In the genomic region with DNA sequence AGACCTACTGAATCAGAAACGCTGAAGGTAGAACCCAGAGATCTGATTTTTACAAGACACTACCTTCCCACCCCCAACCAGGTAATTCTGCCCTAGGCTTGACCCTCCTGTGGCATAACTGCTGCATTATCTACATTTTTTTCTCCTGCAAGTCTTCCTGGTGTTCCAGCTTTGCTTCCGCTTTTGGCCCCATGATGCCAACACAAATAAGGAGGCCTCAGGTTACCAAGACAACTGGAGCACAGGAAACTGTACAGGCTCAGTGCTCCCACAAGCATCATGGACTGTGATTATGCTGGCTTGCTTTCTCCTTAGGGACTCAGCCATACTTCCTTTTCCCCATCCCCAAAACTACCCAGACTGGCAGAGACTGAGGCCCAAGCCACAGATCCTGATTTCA, we compare ENCODE assay signal across 13 cellular contexts. TPM values are rescaled to one million over a fixed set of nuclear protein-coding genes. Genes with fewer than 3 reads are reported as not detected.
DNase-seq lines count a peak whose midpoint lies in the region; ATAC-seq, FAIRE-seq and TF ChIP-seq lines count a peak whose summit lies in the region.
"Had no signal": no experiment of that assay in that cellular context is flagged by ENCODE, and none has a peak within 500 bp of the region (broad histone marks: within the 10 kb centered on the region; RNA-seq: fewer than 3 reads in every experiment).

No MANE protein-coding gene starts in this region.

- H3K4me3 Mint-ChIP-seq in endothelial cell (ENCODE audit: unreplicated experiment), result peak overlapping the region; percentile 54
- no peak overlapping the region for H3K4me3 Mint-ChIP-seq in osteocyte (ENCODE audit: unreplicated experiment)
- H3K4me3 Mint-ChIP-seq: nephron progenitor cell; stimulated activated effector memory CD8-positive, alpha-beta T cell treated with anti-CD3 and anti-CD28 coated beads, Interleukin-12 subunit alpha, Interleukin-12 subunit beta, amount 100 ng/mL, for 72 hours; T-helper 1 cell treated with Interleukin-12 subunit alpha and Interleukin-12 subunit beta and Interleukin-4 antibody, amounts not matched to agents 30 μg/mL and 1 μg/mL, for 36 hours had no signal

- DNase-seq in GDM1 (lab: John Stamatoyannopoulos, UW) (peak; percentile 24), NCI-H226 (peak; percentile 61), endothelial cell (ENCODE audit: low spot score) (peak; percentile 28), osteocyte (ENCODE audit: extremely low spot score, unreplicated experiment) (no peak), urothelium cell line (ENCODE audit: low spot score) (no peak)
- DNase-seq: adrenal gland; NCI-H1048; nephron progenitor cell; NK-92 treated with Interleukin-12 subunit alpha and Interleukin-12 subunit beta, amount 100 ng/mL, for 24 hours had no signal

- no peak for FAIRE-seq in urothelium cell line (lab: Jason Lieb, UNC)

- H3K27me3 Mint-ChIP-seq in endothelial cell (ENCODE audit: unreplicated experiment), result peaks cover 19% of the 10 kb centered on the region
- no peaks in the 10 kb centered on the region for H3K27me3 Mint-ChIP-seq in osteocyte (ENCODE audit: unreplicated experiment)

- H3K9me3 Mint-ChIP-seq in endothelial cell (ENCODE audit: unreplicated experiment) (no peaks in the 10 kb centered on the region), osteocyte (ENCODE audit: unreplicated experiment) (no peaks in the 10 kb centered on the region)
- H3K9me3 Mint-ChIP-seq: nephron progenitor cell; stimulated activated effector memory CD8-positive, alpha-beta T cell treated with anti-CD3 and anti-CD28 coated beads, Interleukin-12 subunit alpha, Interleukin-12 subunit beta, amount 100 ng/mL, for 72 hours; T-helper 1 cell treated with Interleukin-12 subunit alpha and Interleukin-12 subunit beta and Interleukin-4 antibody, amounts not matched to agents 30 μg/mL and 1 μg/mL, for 36 hours had no signal

- H3K27ac Mint-ChIP-seq in endothelial cell (ENCODE audit: unreplicated experiment) (peak overlapping the region; percentile 91), osteocyte (ENCODE audit: unreplicated experiment) (peak overlapping the region; percentile 76)
- H3K27ac Mint-ChIP-seq: nephron progenitor cell; stimulated activated effector memory CD8-positive, alpha-beta T cell treated with anti-CD3 and anti-CD28 coated beads, Interleukin-12 subunit alpha, Interleukin-12 subunit beta, amount 100 ng/mL, for 72 hours; T-helper 1 cell treated with Interleukin-12 subunit alpha and Interleukin-12 subunit beta and Interleukin-4 antibody, amounts not matched to agents 30 μg/mL and 1 μg/mL, for 36 hours had no signal

- peaks cover 5% of the 10 kb centered on the region for H3K36me3 Mint-ChIP-seq in endothelial cell (ENCODE audit: low read depth, unreplicated experiment)
- no peaks in the 10 kb centered on the region for H3K36me3 Mint-ChIP-seq in osteocyte (ENCODE audit: unreplicated experiment)

- no peak for TF ChIP-seq CTCF in endothelial cell (IDR thresholded peaks at IDR 0.05; ENCODE audit: unreplicated experiment)
- TF ChIP-seq CTCF in osteocyte (IDR thresholded peaks at IDR 0.05), result no peak

- ATAC-seq in HG03097 (IDR thresholded peaks at IDR 0.05; ENCODE audit: low FRiP score, unreplicated experiment), result no peak
- no peak for ATAC-seq in HG03039 (IDR thresholded peaks at IDR 0.05; ENCODE audit: unreplicated experiment)
- ATAC-seq: stimulated activated effector memory CD8-positive, alpha-beta T cell treated with anti-CD3 and anti-CD28 coated beads, Interleukin-12 subunit alpha, Interleukin-12 subunit beta, amount 100 ng/mL, for 72 hours had no signal

- H3K4me1 Mint-ChIP-seq in endothelial cell (ENCODE audit: unreplicated experiment) (peaks cover 51% of the 10 kb centered on the region), osteocyte (ENCODE audit: unreplicated experiment) (peaks cover 41% of the 10 kb centered on the region)

RNA-seq across cellular contexts. Expression of a gene that starts 6.6 kb away (rescaled TPM):
- total RNA-seq in endothelial cell (ENCODE audit: unreplicated experiment), result 2.8 TPM
- 0.56 TPM in 1 of 2 replicates, not detected in the other for total RNA-seq in osteocyte

RNA-seq across cellular contexts. Expression of a gene that starts 11.6 kb away (rescaled TPM):
- total RNA-seq in endothelial cell (ENCODE audit: unreplicated experiment), result 51.4 TPM
- 35.9 and 38.4 TPM in 2 replicates for total RNA-seq in osteocyte

RNA-seq across cellular contexts. Expression of a gene that starts 11.6 kb away (rescaled TPM):
- total RNA-seq in endothelial cell (ENCODE audit: unreplicated experiment) (200 TPM), osteocyte (64.0 and 69.8 TPM in 2 replicates)

RNA-seq across cellular contexts. Expression of a gene that starts 28.2 kb away (rescaled TPM):
- 29.2 TPM for total RNA-seq in endothelial cell (ENCODE audit: unreplicated experiment)
- 39.0 and 45.4 TPM in 2 replicates for total RNA-seq in osteocyte

RNA-seq across cellular contexts. Expression of a gene that starts 28.7 kb away (rescaled TPM):
- 370 TPM for total RNA-seq in endothelial cell (ENCODE audit: unreplicated experiment)
- total RNA-seq in osteocyte, result 433 and 439 TPM in 2 replicates

Comparison
In these comparisons a context has a peak if more than half of its experiments do, and no peak if none do; other contexts are left out.
1. DNase-seq: peak in GDM1 (single experiment), NCI-H226 (single experiment) and endothelial cell (single experiment); none in osteocyte (single experiment) and urothelium cell line (single experiment).